Comparison of ENCODE assay signal across 24 cellular contexts in the genomic region with DNA sequence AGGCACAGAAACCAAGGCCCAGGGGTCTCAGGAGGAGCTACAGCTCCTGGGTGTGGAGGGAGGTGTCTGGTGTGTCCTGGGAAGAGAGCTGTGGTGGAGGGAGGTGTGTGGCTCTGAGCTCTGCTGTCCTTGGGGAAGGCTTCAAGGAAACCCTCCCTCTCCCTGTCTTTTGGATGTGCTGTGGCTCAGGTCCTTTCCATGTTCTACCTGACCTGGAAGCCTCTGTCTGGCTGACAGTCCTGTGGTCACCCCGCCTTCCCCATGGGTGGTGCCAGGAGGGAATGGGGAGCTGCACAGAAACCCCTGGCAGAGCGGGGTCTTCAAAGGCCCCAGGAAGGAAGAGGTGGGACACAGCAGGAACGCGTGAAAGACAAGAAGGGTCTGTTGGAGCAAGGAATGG. TPM values are rescaled to one million over a fixed set of nuclear protein-coding genes. Genes with fewer than 3 reads are reported as not detected.
"Had no signal": no experiment of that assay in that cellular context is flagged by ENCODE, and none has a peak within 500 bp of the region (broad histone marks: within the 10 kb centered on the region; RNA-seq: fewer than 3 reads in every experiment).

No MANE protein-coding gene starts in this region.

- H3K4me3 ChIP-seq: MG63, SJSA1, SK-N-MC had no signal

- H3K4me1 ChIP-seq: SJSA1 had no signal

- DNase-seq: IMR-90, Karpas-422, KG1, MG63, NCI-H1092, NCI-H1105 treated with DMSO at 0.1 percent for 48 hours, NCI-H1417 treated with DMSO at 0.1 percent for 48 hours, NCI-H146, NCI-H1694 treated with DMSO at 0.1 percent for 48 hours, NCI-H1930, NCI-H2081, NCI-H2107, NCI-H226, NCI-H446, NCI-H510A, NCI-H524 treated with DMSO at 0.1 percent for 48 hours, NCI-H774, Right ventricle myocardium superior, RPMI8226, SIG-M5 had no signal

- H3K36me3 ChIP-seq: MG63, SJSA1 had no signal

- H3K9me3 ChIP-seq: SJSA1 had no signal

- ATAC-seq: HepG2 had no signal

RNA-seq across cellular contexts. Expression of gene CEACAM7, which starts 0.6 kb away (rescaled TPM):
- total RNA-seq: HepG2, HT1080, IMR-90, Right ventricle myocardium superior, SJSA1 had no signal

RNA-seq across cellular contexts. Expression of gene CEACAM5, which starts 19.7 kb away (rescaled TPM):
- total RNA-seq: HepG2, HT1080, IMR-90, Right ventricle myocardium superior, SJSA1 had no signal
